ENCODE assay signal across 1 cellular context in the genomic region with DNA sequence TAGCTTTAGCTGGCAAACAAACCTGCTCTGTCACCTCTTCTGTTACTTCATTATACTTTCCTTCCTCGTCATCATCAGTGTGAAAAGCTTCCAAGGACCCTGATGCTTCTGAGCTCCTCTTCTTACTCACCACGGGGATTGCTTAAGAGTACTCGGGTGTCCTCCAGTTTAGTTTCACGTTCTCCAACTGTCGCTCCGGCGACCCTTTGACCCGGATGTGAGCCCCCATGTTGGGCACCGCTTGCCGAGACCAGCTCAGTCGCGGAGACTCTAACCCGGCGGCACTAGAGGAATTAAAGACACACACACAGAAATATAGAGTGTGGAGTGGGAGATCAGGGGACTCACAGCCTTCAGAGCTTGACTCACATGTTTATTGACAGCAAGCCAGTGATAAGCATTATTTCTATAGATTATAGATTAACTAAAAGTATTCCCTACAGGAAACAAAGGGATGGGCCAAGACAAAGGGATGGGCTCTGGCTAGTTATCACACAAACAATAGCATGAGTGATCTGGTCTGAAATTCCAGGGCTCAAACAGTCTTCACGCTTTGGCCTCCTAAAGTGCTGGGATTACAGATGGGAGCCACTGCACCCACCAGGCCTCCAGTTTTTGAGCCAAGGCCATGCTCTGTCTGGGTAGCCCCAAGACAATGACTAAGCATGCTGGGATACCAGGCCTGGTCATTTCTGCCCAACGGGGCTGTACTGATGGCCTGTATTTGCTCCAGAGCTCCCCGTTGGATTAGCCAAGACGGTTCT.
TF ChIP-seq lines count a peak whose summit lies in the region.

No MANE protein-coding gene starts in this region.

TF ChIP-seq in A549, 52 proteins besides CTCF, POLR2A, EP300 and RAD21 (continued from another document):
- TF ChIP-seq, protein P1, sequence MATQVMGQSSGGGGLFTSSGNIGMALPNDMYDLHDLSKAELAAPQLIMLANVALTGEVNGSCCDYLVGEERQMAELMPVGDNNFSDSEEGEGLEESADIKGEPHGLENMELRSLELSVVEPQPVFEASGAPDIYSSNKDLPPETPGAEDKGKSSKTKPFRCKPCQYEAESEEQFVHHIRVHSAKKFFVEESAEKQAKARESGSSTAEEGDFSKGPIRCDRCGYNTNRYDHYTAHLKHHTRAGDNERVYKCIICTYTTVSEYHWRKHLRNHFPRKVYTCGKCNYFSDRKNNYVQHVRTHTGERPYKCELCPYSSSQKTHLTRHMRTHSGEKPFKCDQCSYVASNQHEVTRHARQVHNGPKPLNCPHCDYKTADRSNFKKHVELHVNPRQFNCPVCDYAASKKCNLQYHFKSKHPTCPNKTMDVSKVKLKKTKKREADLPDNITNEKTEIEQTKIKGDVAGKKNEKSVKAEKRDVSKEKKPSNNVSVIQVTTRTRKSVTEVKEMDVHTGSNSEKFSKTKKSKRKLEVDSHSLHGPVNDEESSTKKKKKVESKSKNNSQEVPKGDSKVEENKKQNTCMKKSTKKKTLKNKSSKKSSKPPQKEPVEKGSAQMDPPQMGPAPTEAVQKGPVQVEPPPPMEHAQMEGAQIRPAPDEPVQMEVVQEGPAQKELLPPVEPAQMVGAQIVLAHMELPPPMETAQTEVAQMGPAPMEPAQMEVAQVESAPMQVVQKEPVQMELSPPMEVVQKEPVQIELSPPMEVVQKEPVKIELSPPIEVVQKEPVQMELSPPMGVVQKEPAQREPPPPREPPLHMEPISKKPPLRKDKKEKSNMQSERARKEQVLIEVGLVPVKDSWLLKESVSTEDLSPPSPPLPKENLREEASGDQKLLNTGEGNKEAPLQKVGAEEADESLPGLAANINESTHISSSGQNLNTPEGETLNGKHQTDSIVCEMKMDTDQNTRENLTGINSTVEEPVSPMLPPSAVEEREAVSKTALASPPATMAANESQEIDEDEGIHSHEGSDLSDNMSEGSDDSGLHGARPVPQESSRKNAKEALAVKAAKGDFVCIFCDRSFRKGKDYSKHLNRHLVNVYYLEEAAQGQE (IDR thresholded peaks at IDR 0.05) = no peak
